ENCODE assay signal across 13 cellular contexts in the genomic region with DNA sequence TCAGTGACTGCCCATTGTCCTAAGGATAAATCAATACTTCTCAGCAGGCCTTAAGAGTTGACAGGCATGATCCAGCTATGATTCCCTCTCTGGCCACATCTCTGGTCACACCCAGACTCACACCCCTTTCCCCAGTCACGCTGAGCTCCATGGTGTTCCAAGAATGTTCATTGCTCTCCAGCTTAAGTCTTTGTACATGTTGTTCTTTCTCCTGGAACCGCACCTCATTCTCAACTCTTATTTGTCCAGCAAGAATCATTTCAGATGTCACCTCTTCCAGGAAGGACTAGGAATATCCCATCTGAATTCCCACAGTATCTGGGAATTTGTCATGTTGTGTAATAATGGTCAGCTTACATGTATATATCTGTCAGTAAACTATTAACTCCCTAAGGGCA.
DNase-seq lines count a peak whose midpoint lies in the region; TF ChIP-seq lines count a peak whose summit lies in the region.
"Had no signal": no experiment of that assay in that cellular context is flagged by ENCODE, and none has a peak within 500 bp of the region (broad histone marks: within the 10 kb centered on the region; RNA-seq: fewer than 3 reads in every experiment).

No MANE protein-coding gene starts in this region.

- no peaks in the 10 kb centered on the region for H3K9me3 ChIP-seq in ascending aorta
- H3K9me3 ChIP-seq in tibial nerve, result no peaks in the 10 kb centered on the region

- peak overlapping the region; percentile 86 to 90 for H3K27ac ChIP-seq in ascending aorta
- H3K27ac ChIP-seq in tibial nerve, result peak overlapping the region; percentile 65 to 97 (median 94)

- peak; percentile 72 to 95 for TF ChIP-seq EP300 in tibial nerve (IDR thresholded peaks at IDR 0.05)

- no peaks in the 10 kb centered on the region for H3K27me3 ChIP-seq in ascending aorta
- H3K27me3 ChIP-seq in tibial nerve, result no peaks in the 10 kb centered on the region

- H3K36me3 ChIP-seq in ascending aorta (no peaks in the 10 kb centered on the region), tibial nerve (no peaks in the 10 kb centered on the region)

- TF ChIP-seq POLR2A in tibial nerve (IDR thresholded peaks at IDR 0.05), result no peak

- peaks cover 5 to 53% of the 10 kb centered on the region in 2 donors for H3K4me1 ChIP-seq in ascending aorta
- peaks cover 5 to 77% (median 47%) of the 10 kb centered on the region in 4 donors for H3K4me1 ChIP-seq in tibial nerve

- no peak for TF ChIP-seq CTCF in ascending aorta (IDR thresholded peaks at IDR 0.05)
- TF ChIP-seq CTCF in fibroblast of pulmonary artery (IDR thresholded peaks at IDR 0.05; ENCODE audit: low read length, missing control alignments), result no peak
- no peak for TF ChIP-seq CTCF in tibial nerve (IDR thresholded peaks at IDR 0.05)

- intact Hi-C loops in ascending aorta (cut with DNase I), result no loop called here

- peak in 1 of 2 donors; percentile 85 for DNase-seq in ascending aorta (ENCODE audit: low spot score in 2 of 2)
- DNase-seq in fibroblast of pulmonary artery (ENCODE audit: low read depth), result peak; percentile 57
- peak; percentile 79 for DNase-seq in myocyte (ENCODE audit: low read depth)
- DNase-seq in tibial nerve (ENCODE audit: low spot score in 2 of 2), result peak; percentile 63 to 79
- no peak for DNase-seq in HuH-7 (ENCODE audit: low spot score)
- no peak for DNase-seq in HT-29 (ENCODE audit: low spot score)
- no peak for DNase-seq in SW480 (ENCODE audit: low spot score)
- DNase-seq: activated CD4-positive, alpha-beta memory T cell treated with anti-CD3 and anti-CD28 coated beads for 36 hours; activated gamma-delta T cell; CD8-positive, alpha-beta T cell; left colon; NCI-H1105 treated with DMSO at 0.1 percent for 48 hours; RPMI8226 had no signal

- H3K4me3 ChIP-seq in ascending aorta (peak overlapping the region in 1 of 2 donors; percentile 37), fibroblast of pulmonary artery (replicated peaks; ENCODE audit: low read depth, low read length) (no peak overlapping the region), tibial nerve (no peak overlapping the region)

- 60 to 62% methylated on average over 2 of the region's 2 CpGs for whole genome bisulfite sequencing in tibial nerve, 2 donors

Comparison
In these comparisons a context has a peak if more than half of its experiments do, and no peak if none do; other contexts are left out.
1. DNase-seq: peak in fibroblast of pulmonary artery (single experiment), myocyte (single experiment) and tibial nerve (2 of 2); none in HuH-7 (single experiment), HT-29 (single experiment) and SW480 (single experiment).